In the genomic region with DNA sequence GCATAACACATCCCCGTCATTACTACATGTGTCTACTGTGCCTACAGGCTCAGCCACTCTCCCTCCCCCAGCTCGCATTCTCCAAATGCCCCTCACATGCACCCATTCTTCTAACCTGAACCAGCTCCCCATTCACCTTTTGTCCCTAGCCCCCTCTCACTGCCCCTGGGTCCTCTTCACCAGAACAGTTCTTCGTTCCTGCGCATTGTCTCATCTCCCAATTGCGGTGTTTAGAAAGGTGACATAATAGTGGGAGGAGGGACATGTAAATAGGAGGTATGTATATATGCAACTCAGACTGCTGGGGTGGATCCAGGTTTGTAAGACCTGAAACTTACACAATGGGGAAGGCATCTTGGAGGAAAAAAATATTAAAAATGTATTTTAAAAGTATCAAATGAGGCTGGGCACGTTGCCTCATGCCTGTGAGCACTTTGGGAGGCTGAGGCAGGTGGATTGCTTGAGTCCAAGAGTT, we compare ENCODE assay signal across 32 cellular contexts. TPM values are rescaled to one million over a fixed set of nuclear protein-coding genes. Genes with fewer than 3 reads are reported as not detected.
DNase-seq lines count a peak whose midpoint lies in the region; ATAC-seq, FAIRE-seq and TF ChIP-seq lines count a peak whose summit lies in the region.
"Had no signal": no experiment of that assay in that cellular context is flagged by ENCODE, and none has a peak within 500 bp of the region (broad histone marks: within the 10 kb centered on the region; RNA-seq: fewer than 3 reads in every experiment).

No MANE protein-coding gene starts in this region.

- H3K23me2 ChIP-seq in H1 (ENCODE audit: low read depth, low read length), result peaks cover 9% of the 10 kb centered on the region; the same call in 1 of the 2 replicates

- H2BK120ac ChIP-seq in IMR-90 (ENCODE audit: low read depth, low read length) (no peak overlapping the region), H1 (replicated peaks; ENCODE audit: low read depth, low read length) (no peak overlapping the region)

- H2BK12ac ChIP-seq in H1 (ENCODE audit: low read depth, low read length), result 0 out of 2 replicates have a peak overlapping the region, but pooled peaks have one; percentile 50

- no peak overlapping the region for H4K5ac ChIP-seq in IMR-90 (ENCODE audit: low read depth, low read length)
- H4K5ac ChIP-seq in H1 (ENCODE audit: insufficient read length, low read depth, low read length), result no peak overlapping the region

- dilution Hi-C loops in IMR-90 (cut with HindIII; ENCODE audit: low sequenced_read_pairs, unreplicated experiment), result no loop called here

- no peak overlapping the region for H3K14ac ChIP-seq in IMR-90 (replicated peaks; ENCODE audit: low read depth, low read length)
- H3K14ac ChIP-seq in H1 (ENCODE audit: insufficient read length), result no peak overlapping the region

- H2BK20ac ChIP-seq in IMR-90 (ENCODE audit: low read depth, low read length), result no peak overlapping the region
- H2BK20ac ChIP-seq in H1 (ENCODE audit: low read length), result no peak overlapping the region; the same call in 1 of the 2 replicates

- no peak overlapping the region for H3K4me3 Mint-ChIP-seq in stimulated activated naive CD8-positive, alpha-beta T cell treated with anti-CD3 and anti-CD28 coated beads, Interleukin-15, amount 100 ng/mL, for 72 hours

- H2AK5ac ChIP-seq in IMR-90 (ENCODE audit: low read depth, low read length), result peak overlapping the region; percentile 24; the same call in 1 of the 2 replicates
- H2AK5ac ChIP-seq in H1 (ENCODE audit: low read depth, low read length), result 0 out of 2 replicates have a peak overlapping the region, but pooled peaks have one; percentile 42

- H3K27ac Mint-ChIP-seq in stimulated activated naive CD8-positive, alpha-beta T cell treated with anti-CD3 and anti-CD28 coated beads, Interleukin-15, amount 100 ng/mL, for 72 hours, result no peak overlapping the region

- H3K56ac ChIP-seq in IMR-90 (ENCODE audit: extremely low read depth, insufficient read depth, low read length), result no peak overlapping the region
- H3K56ac ChIP-seq in H1 (replicated peaks; ENCODE audit: insufficient read length, low read depth, low read length), result no peak overlapping the region

- peaks cover 38% of the 10 kb centered on the region for H3K4me1 Mint-ChIP-seq in stimulated activated naive CD8-positive, alpha-beta T cell treated with anti-CD3 and anti-CD28 coated beads, Interleukin-15, amount 100 ng/mL, for 72 hours

- H3K18ac ChIP-seq in IMR-90 (ENCODE audit: low read depth, low read length) (no peak overlapping the region), H1 (ENCODE audit: extremely low read depth, low read length) (no peak overlapping the region)

- no peak for TF ChIP-seq RAD21 in IMR-90 (IDR thresholded peaks at IDR 0.05; ENCODE audit: low read length)
- TF ChIP-seq RAD21 in H1 (IDR thresholded peaks at IDR 0.05 in 1 of 2, conservative IDR thresholded peaks at IDR 0.05 in 1 of 2; ENCODE audit: low read depth in 2 of 2, low read length in 2 of 2), result no peak

- peaks cover 70% of the 10 kb centered on the region for H3K27me3 Mint-ChIP-seq in stimulated activated naive CD8-positive, alpha-beta T cell treated with anti-CD3 and anti-CD28 coated beads, Interleukin-15, amount 100 ng/mL, for 72 hours

- no peak for TF ChIP-seq EP300 in H1 (IDR thresholded peaks at IDR 0.05; ENCODE audit: borderline replicate concordance in 1 of 2, low read depth in 2 of 2, low read length in 2 of 2)

- H4K20me1 ChIP-seq in IMR-90 (ENCODE audit: insufficient read depth, low read length) (no peaks in the 10 kb centered on the region), H1 (replicated peaks in 1 of 2; ENCODE audit: control insufficient read depth in 1 of 2, insufficient read depth in 2 of 2, low read length in 2 of 2) (peaks cover 14 to 24% of the 10 kb centered on the region in 2 experiments)

- H3K9me3 Mint-ChIP-seq in stimulated activated naive CD8-positive, alpha-beta T cell treated with anti-CD3 and anti-CD28 coated beads, Interleukin-15, amount 100 ng/mL, for 72 hours, result no peaks in the 10 kb centered on the region
- H3K9me3 Mint-ChIP-seq: CD4-positive, alpha-beta memory T cell had no signal

- H2BK5ac ChIP-seq in IMR-90 (ENCODE audit: low read depth, low read length, poor library complexity, severe bottlenecking) (no peak overlapping the region), H1 (ENCODE audit: low read depth, low read length) (no peak overlapping the region)

- BruUV-seq in IMR-90 (replicated peaks; lab: Mats Ljungman, UMichigan), result no TSS peak

- H3K9me1 ChIP-seq in IMR-90 (ENCODE audit: insufficient read depth, low read length), result peaks cover 12% of the 10 kb centered on the region

- H3K79me1 ChIP-seq in IMR-90 (ENCODE audit: low read depth in 1 of 2, low read length in 2 of 2), result no peaks in the 10 kb centered on the region
- H3K79me1 ChIP-seq in H1 (ENCODE audit: low read depth, low read length), result no peaks in the 10 kb centered on the region

- H2AFZ ChIP-seq in IMR-90 (replicated peaks; ENCODE audit: low read length, poor library complexity) (no peak overlapping the region), H1 (ENCODE audit: low read length) (no peak overlapping the region)
- H2AFZ ChIP-seq: GM23248 had no signal

- H4K8ac ChIP-seq in IMR-90 (ENCODE audit: low read depth in 2 of 2, low read length in 2 of 2), result no peak overlapping the region
- no peak overlapping the region for H4K8ac ChIP-seq in H1 (ENCODE audit: extremely low read depth, insufficient read depth, low read length)

- DNase-seq in IMR-90, result no peak
- peak in 1 of 2 experiments; percentile 51 for DNase-seq in H1 (ENCODE audit: low read depth in 1 of 2, low spot score in 2 of 2)
- peak; percentile 4 for DNase-seq in left kidney (ENCODE audit: low read depth, low spot score)
- DNase-seq in upper lobe of right lung, result no peak
- DNase-seq in stimulated activated naive CD8-positive, alpha-beta T cell treated with anti-CD3 and anti-CD28 coated beads, Interleukin-15, amount 100 ng/mL, for 72 hours, result no peak
- DNase-seq: C1 segment of cervical spinal cord; Caco-2; CD4-positive, alpha-beta memory T cell; DMS 273 treated with DMSO at 0.1 percent for 48 hours; DMS79; EL; GDM1; GM23248; HCEC 1CT; Kasumi-1; NCI-H1092 treated with DMSO at 0.1 percent for 48 hours; NCI-H1436; NCI-H187; NCI-H2081 treated with DMSO at 0.1 percent for 48 hours; NCI-H2171; NCI-H226; NCI-H510A; NCI-H69; Right ventricle myocardium superior; RPMI8226 had no signal

- TF ChIP-seq CTCF in IMR-90 (conservative IDR thresholded peaks at IDR 0.05; ENCODE audit: low read depth, low read length) (no peak), H1 (IDR thresholded peaks at IDR 0.05; ENCODE audit: control extremely low read depth in 1 of 3, insufficient read depth in 1 of 3, low read depth in 1 of 3, low read length in 3 of 3) (no peak), upper lobe of right lung (IDR thresholded peaks at IDR 0.05) (no peak)

- in situ Hi-C loops in IMR-90 (cut with MboI; ENCODE audit: low sequenced_read_pairs), result no loop called here

- H3K4me1 ChIP-seq in IMR-90 (ENCODE audit: control insufficient read depth, insufficient read depth, low read length), result peaks cover 4% of the 10 kb centered on the region; the same call in 1 of the 2 replicates
- H3K4me1 ChIP-seq in H1 (replicated peaks in 1 of 4; ENCODE audit: control insufficient read depth in 3 of 4, insufficient read depth in 4 of 4, low read length in 3 of 4), result peaks cover 6 to 43% (median 24%) of the 10 kb centered on the region in 4 experiments
- H3K4me1 ChIP-seq in upper lobe of right lung, result peaks cover 45% of the 10 kb centered on the region

- H3K4ac ChIP-seq in IMR-90 (ENCODE audit: low read depth, low read length), result no peak overlapping the region
- H3K4ac ChIP-seq in H1 (replicated peaks; ENCODE audit: insufficient read length, low read depth, low read length), result no peak overlapping the region

- H3K4me2 ChIP-seq in IMR-90 (ENCODE audit: low read depth, low read length) (no peak overlapping the region), H1 (ENCODE audit: insufficient read depth in 1 of 2, low read depth in 2 of 2, low read length in 2 of 2) (peak overlapping the region; percentile 20 to 38)

- H4K91ac ChIP-seq in IMR-90 (ENCODE audit: insufficient read depth, low read depth, low read length) (no peak overlapping the region), H1 (replicated peaks; ENCODE audit: insufficient read length, low read length) (no peak overlapping the region)

- intact Hi-C loops in IMR-90 (cut with micrococcal nuclease), result no loop called here
- intact Hi-C loops in upper lobe of right lung (cut with DNase I), result no loop called here

- no peaks in the 10 kb centered on the region for H3K9me3 ChIP-seq in IMR-90 (ENCODE audit: control insufficient read depth, insufficient read depth, low read length)
- no peaks in the 10 kb centered on the region for H3K9me3 ChIP-seq in H1 (ENCODE audit: insufficient read depth in 2 of 2, low read depth in 1 of 2, low read length in 1 of 2)
- no peaks in the 10 kb centered on the region for H3K9me3 ChIP-seq in upper lobe of right lung
- H3K9me3 ChIP-seq: Caco-2, SJSA1 had no signal

- H2BK15ac ChIP-seq in IMR-90 (ENCODE audit: low read depth, low read length) (no peak overlapping the region), H1 (ENCODE audit: low read length) (peak overlapping the region; percentile 19; the same call in 1 of the 2 replicates)

- CTCF ChIA-PET in IMR-90 (lab: Yijun Ruan, JAX), result interaction anchor here (1.8 kb wide), 1 partner anchor 10 kb away, joined by 5 read pairs; no protein-coding TSS in a partner anchor
- CTCF ChIA-PET in H1 (lab: Charles Lee; ENCODE audit: partially characterized antibody), result interaction anchor here (0.5 to 28.0 kb wide), 10 partner anchors 18 to 341 kb away, joined by 3 to 382 read pairs (median 4); partner anchors contain the start of gene NRGN

- ATAC-seq in IMR-90 (ENCODE audit: low read depth), result no peak
- no peak for ATAC-seq in upper lobe of right lung
- no peak for ATAC-seq in HG03520 (IDR thresholded peaks at IDR 0.05; ENCODE audit: unreplicated experiment)
- no peak for ATAC-seq in stimulated activated naive CD8-positive, alpha-beta T cell treated with anti-CD3 and anti-CD28 coated beads, Interleukin-15, amount 100 ng/mL, for 72 hours
- no peak for ATAC-seq in GM19395 (IDR thresholded peaks at IDR 0.05; ENCODE audit: unreplicated experiment)
- ATAC-seq: GM12878 had no signal

- WGBS in IMR-90 (ENCODE audit: extremely low coverage in 2 of 2, insufficient read length in 1 of 2), 2 experiments, result no CpG with 5 or more reads among the region's 6 CpGs
- WGBS in H1 (ENCODE audit: extremely low coverage in 1 of 2, insufficient coverage in 1 of 2, insufficient read length in 1 of 2, insufficient replicate concordance in 2 of 2, low coverage in 1 of 2, low lambda C conversion rate in 2 of 2, missing lambda C conversion rate in 1 of 2), 2 experiments, result 8% methylated on average over 6 of the region's 6 CpGs; no CpG with 5 or more reads in 1 of the 2 experiments

- POLR2A ChIA-PET in IMR-90 (lab: Charles Lee; ENCODE audit: unreplicated experiment) (no interaction called here), H1 (lab: Charles Lee; ENCODE audit: partially characterized antibody) (interaction anchor here (0.6 to 3.1 kb wide), 2 partner anchors 11 to 41 kb away, joined by 3 to 13 read pairs; no protein-coding TSS in a partner anchor)

- H3K27me3 ChIP-seq in IMR-90 (ENCODE audit: control insufficient read depth, insufficient read depth, low read length) (peaks cover 10% of the 10 kb centered on the region; the same call in 1 of the 2 replicates), H1 (replicated peaks in 1 of 4; ENCODE audit: control insufficient read depth in 3 of 4, extremely low read depth in 1 of 4, insufficient read depth in 3 of 4, low read length in 3 of 4) (peaks cover 89 to 100% (median 96%) of the 10 kb centered on the region in 4 experiments), upper lobe of right lung (peaks cover 22% of the 10 kb centered on the region)
- H3K27me3 ChIP-seq: SJSA1 had no signal

- no peaks in the 10 kb centered on the region for H3K36me3 ChIP-seq in IMR-90 (ENCODE audit: control insufficient read depth, insufficient read depth, low read length)
- peaks cover 0 to 3% (median 0%) of the 10 kb centered on the region in 4 experiments; a peak in 1 of 8 replicates for H3K36me3 ChIP-seq in H1 (ENCODE audit: control insufficient read depth in 2 of 4, insufficient read depth in 4 of 4, low read length in 3 of 4)
- H3K36me3 ChIP-seq in upper lobe of right lung, result peaks cover 32% of the 10 kb centered on the region
- H3K36me3 ChIP-seq: SJSA1 had no signal

- H3K27ac ChIP-seq in IMR-90 (ENCODE audit: insufficient read depth, low read length) (no peak overlapping the region), H1 (ENCODE audit: low read depth, low read length) (no peak overlapping the region), upper lobe of right lung (peak overlapping the region; percentile 6)
- H3K27ac ChIP-seq: GM23248, SJSA1 had no signal

- H3K23ac ChIP-seq in IMR-90 (ENCODE audit: low read depth, low read length), result no peak overlapping the region
- H3K23ac ChIP-seq in H1 (ENCODE audit: insufficient read length), result no peak overlapping the region

- FAIRE-seq in H1 (lab: Jason Lieb, UNC), result no peak
- FAIRE-seq: GM12878, GM19239 had no signal

- H3K4me3 ChIP-seq in IMR-90 (ENCODE audit: insufficient read depth, low read depth, low read length), result no peak overlapping the region
- no peak overlapping the region for H3K4me3 ChIP-seq in H1 (ENCODE audit: extremely low read depth in 1 of 4, insufficient read depth in 2 of 4, low read depth in 3 of 4, low read length in 4 of 4)
- H3K4me3 ChIP-seq in upper lobe of right lung, result no peak overlapping the region
- H3K4me3 ChIP-seq: GM12878, GM23248, SJSA1 had no signal

- H3K79me2 ChIP-seq in H1 (ENCODE audit: control insufficient read depth in 1 of 2, insufficient read depth in 2 of 2, low read length in 2 of 2), result no peaks in the 10 kb centered on the region

- H2AK9ac ChIP-seq in IMR-90 (replicated peaks; ENCODE audit: low read depth, low read length, poor library complexity), result no peak overlapping the region

- H3K9ac ChIP-seq in IMR-90 (ENCODE audit: low read depth, low read length) (no peak overlapping the region), H1 (replicated peaks in 1 of 4; ENCODE audit: extremely low read depth in 1 of 4, low read depth in 3 of 4, low read length in 3 of 4) (no peak overlapping the region)
- H3K9ac ChIP-seq: GM23248 had no signal

- TF ChIP-seq POLR2A in IMR-90 (IDR thresholded peaks at IDR 0.05; ENCODE audit: low read depth, low read length) (no peak), H1 (IDR thresholded peaks at IDR 0.05; ENCODE audit: control extremely low read depth in 1 of 2, low read depth in 2 of 2, low read length in 2 of 2) (no peak)

RNA-seq across cellular contexts. Expression of gene VSIG2, which starts 4.7 kb away (rescaled TPM):
- total RNA-seq in IMR-90 (2012; rRNA removed), result not detected in 2 replicates
- polyA plus RNA-seq in IMR-90 (2012; rRNA removed), result not detected in 2 replicates
- 0.03 TPM in 1 of 2 replicates, not detected in the other for polyA plus RNA-seq in IMR-90 (2012; cell fraction: cytosol; rRNA removed)
- polyA plus RNA-seq in IMR-90 (2012; cell fraction: nucleus; rRNA removed; ENCODE audit: low replicate concordance), result not detected in 2 replicates
- not detected in 2 replicates for total RNA-seq in H1 (2021; fragmentation: NEBNext Ultra II Directional; extraction: Animal tissue kit (Norgen Biotek cat#: 25700))
- polyA plus RNA-seq in H1 (2011; rRNA removed), result 0.18 and 0.35 TPM in 2 replicates
- not detected for polyA plus RNA-seq in H1 (2011; cell fraction: cytosol; rRNA removed)
- not detected for polyA plus RNA-seq in H1 (2011; cell fraction: nucleus; rRNA removed)
- polyA plus RNA-seq in H1 (2012, experiment 1 of 2), result 0.16 to 0.42 TPM (median 0.28 TPM) in 3 of 4 replicates, not detected in the other
- polyA plus RNA-seq in H1 (2012, experiment 2 of 2), result 0.16 TPM
- not detected for polyA plus RNA-seq in H1 (2013, experiment 1 of 2)
- polyA plus RNA-seq in H1 (2013, experiment 2 of 2), result not detected
- polyA minus RNA-seq in H1 (2011; rRNA and poly(A)+ RNA removed), result not detected in 2 replicates
- not detected for polyA minus RNA-seq in H1 (2011; cell fraction: cytosol; rRNA and poly(A)+ RNA removed)
- not detected for polyA minus RNA-seq in H1 (2011; cell fraction: nucleus; rRNA and poly(A)+ RNA removed)
- total RNA-seq in upper lobe of right lung, result 40.1 TPM
- total RNA-seq: A673, Caco-2, GM23248, M059J, SJSA1 had no signal
- polyA plus RNA-seq: GM23248 had no signal

RNA-seq across cellular contexts. Expression of gene ESAM, which starts 5.3 kb away (rescaled TPM):
- total RNA-seq in IMR-90 (2012; rRNA removed) (under 0.01 TPM in 1 of 2 replicates, not detected in the other), upper lobe of right lung (164 TPM)
- polyA plus RNA-seq in IMR-90 (2012; rRNA removed) (0.12 and 0.20 TPM in 2 replicates), H1 (2011; rRNA removed) (0.09 and 0.19 TPM in 2 replicates)
- 0.10 and 0.11 TPM in 2 replicates for polyA plus RNA-seq in IMR-90 (2012; cell fraction: cytosol; rRNA removed)
- 1.7 and 2.7 TPM in 2 replicates for polyA plus RNA-seq in IMR-90 (2012; cell fraction: nucleus; rRNA removed; ENCODE audit: low replicate concordance)
- total RNA-seq in H1 (2021; fragmentation: NEBNext Ultra II Directional; extraction: Animal tissue kit (Norgen Biotek cat#: 25700)), result 0.17 TPM in 1 of 2 replicates, not detected in the other
- 0.21 TPM for polyA plus RNA-seq in H1 (2011; cell fraction: cytosol; rRNA removed)
- polyA plus RNA-seq in H1 (2011; cell fraction: nucleus; rRNA removed), result 0.91 TPM
- 0.10 to 0.31 TPM (median 0.22 TPM) in 4 replicates for polyA plus RNA-seq in H1 (2012, experiment 1 of 2)
- 0.26 TPM for polyA plus RNA-seq in H1 (2012, experiment 2 of 2)
- 0.39 TPM for polyA plus RNA-seq in H1 (2013, experiment 1 of 2)
- polyA plus RNA-seq in H1 (2013, experiment 2 of 2), result 0.26 TPM
- 0.32 TPM in 1 of 2 replicates, not detected in the other for polyA minus RNA-seq in H1 (2011; rRNA and poly(A)+ RNA removed)
- not detected for polyA minus RNA-seq in H1 (2011; cell fraction: cytosol; rRNA and poly(A)+ RNA removed)
- not detected for polyA minus RNA-seq in H1 (2011; cell fraction: nucleus; rRNA and poly(A)+ RNA removed)
- total RNA-seq: GM23248 had no signal
- polyA plus RNA-seq: GM23248 had no signal

RNA-seq across cellular contexts. Expression of gene NRGN, which starts 17.0 kb away (rescaled TPM):
- total RNA-seq in IMR-90 (2012; rRNA removed) (0.54 and 0.83 TPM in 2 replicates), upper lobe of right lung (79.9 TPM)
- polyA plus RNA-seq in IMR-90 (2012; rRNA removed) (24.8 and 27.8 TPM in 2 replicates), H1 (2011; rRNA removed) (1.0 and 1.5 TPM in 2 replicates)
- polyA plus RNA-seq in IMR-90 (2012; cell fraction: cytosol; rRNA removed), result 27.1 and 28.3 TPM in 2 replicates
- 14.9 and 33.1 TPM in 2 replicates for polyA plus RNA-seq in IMR-90 (2012; cell fraction: nucleus; rRNA removed; ENCODE audit: low replicate concordance)
- 0.60 and 0.75 TPM in 2 replicates for total RNA-seq in H1 (2021; fragmentation: NEBNext Ultra II Directional; extraction: Animal tissue kit (Norgen Biotek cat#: 25700))
- 0.54 TPM for polyA plus RNA-seq in H1 (2011; cell fraction: cytosol; rRNA removed)
- 1.7 TPM for polyA plus RNA-seq in H1 (2011; cell fraction: nucleus; rRNA removed)
- 0.76 to 1.2 TPM (median 0.92 TPM) in 4 replicates for polyA plus RNA-seq in H1 (2012, experiment 1 of 2)
- polyA plus RNA-seq in H1 (2012, experiment 2 of 2), result 0.89 TPM
- polyA plus RNA-seq in H1 (2013, experiment 1 of 2), result 1.2 TPM
- polyA plus RNA-seq in H1 (2013, experiment 2 of 2), result 0.83 TPM
- polyA minus RNA-seq in H1 (2011; rRNA and poly(A)+ RNA removed), result 0.38 TPM in 1 of 2 replicates, not detected in the other
- not detected for polyA minus RNA-seq in H1 (2011; cell fraction: cytosol; rRNA and poly(A)+ RNA removed)
- not detected for polyA minus RNA-seq in H1 (2011; cell fraction: nucleus; rRNA and poly(A)+ RNA removed)
- polyA plus RNA-seq: CD4-positive, alpha-beta memory T cell had no signal

RNA-seq across cellular contexts. Expression of gene MSANTD2, which starts 43.4 kb away (rescaled TPM):
- 5.0 and 6.4 TPM in 2 replicates for total RNA-seq in IMR-90 (2012; rRNA removed)
- 4.8 and 6.0 TPM in 2 replicates for polyA plus RNA-seq in IMR-90 (2012; rRNA removed)
- 2.5 and 2.6 TPM in 2 replicates for polyA plus RNA-seq in IMR-90 (2012; cell fraction: cytosol; rRNA removed)
- 6.8 and 33.8 TPM in 2 replicates for polyA plus RNA-seq in IMR-90 (2012; cell fraction: nucleus; rRNA removed; ENCODE audit: low replicate concordance)
- 15.9 and 17.3 TPM in 2 replicates for total RNA-seq in H1 (2021; fragmentation: NEBNext Ultra II Directional; extraction: Animal tissue kit (Norgen Biotek cat#: 25700))
- polyA plus RNA-seq in H1 (2011; rRNA removed), result 5.6 and 8.2 TPM in 2 replicates
- polyA plus RNA-seq in H1 (2011; cell fraction: cytosol; rRNA removed), result 10.5 TPM
- polyA plus RNA-seq in H1 (2011; cell fraction: nucleus; rRNA removed), result 10.8 TPM
- 8.2 to 13.3 TPM (median 10.5 TPM) in 4 replicates for polyA plus RNA-seq in H1 (2012, experiment 1 of 2)
- polyA plus RNA-seq in H1 (2012, experiment 2 of 2), result 5.9 TPM
- 13.3 TPM for polyA plus RNA-seq in H1 (2013, experiment 1 of 2)
- 12.5 TPM for polyA plus RNA-seq in H1 (2013, experiment 2 of 2)
- 4.2 and 4.6 TPM in 2 replicates for polyA minus RNA-seq in H1 (2011; rRNA and poly(A)+ RNA removed)
- polyA minus RNA-seq in H1 (2011; cell fraction: cytosol; rRNA and poly(A)+ RNA removed), result 9.2 TPM
- polyA minus RNA-seq in H1 (2011; cell fraction: nucleus; rRNA and poly(A)+ RNA removed), result 17.6 TPM
- 13.3 TPM for total RNA-seq in upper lobe of right lung

Comparison
In these comparisons a context has a peak if more than half of its experiments do, and no peak if none do; other contexts are left out.
1. RNA of gene VSIG2, which starts 4.7 kb away (total RNA-seq): 40.1 TPM in upper lobe of right lung (single experiment); not detected in H1 and not detected in IMR-90; every median in the first group is over 10 times any median in the second.
2. RNA of gene ESAM, which starts 5.3 kb away (total RNA-seq): 164 TPM in upper lobe of right lung (single experiment); 0.17 TPM in H1 and under 0.01 TPM in IMR-90; every median in the first group is over 100 times any median in the second.
3. RNA of gene NRGN, which starts 17.0 kb away (total RNA-seq): 79.9 TPM in upper lobe of right lung (single experiment); 0.60 to 0.75 TPM in H1 and 0.54 to 0.83 TPM in IMR-90; every median in the first group is over 10 times any median in the second.